In genomic region chr4:183276106-183276505, GRCh38 we compare ENCODE assay signal across 36 cellular contexts. TPM values are rescaled to one million over a fixed set of nuclear protein-coding genes. Genes with fewer than 3 reads are reported as not detected.
"Had no signal": no experiment of that assay in that cellular context is flagged by ENCODE, and none has a peak within 500 bp of the region (broad histone marks: within the 10 kb centered on the region; RNA-seq: fewer than 3 reads in every experiment).

No MANE protein-coding gene starts in this region.

- H3K27ac Mint-ChIP-seq: naive B cell; natural killer cell; nephron progenitor cell; neural progenitor cell; progenitor cell of endocrine pancreas; stimulated activated memory B cell treated with anti-CD40 and anti-IgM and Interleukin-4, amounts not matched to agents 10 μg/mL and 1 μg/mL and 100 μg/mL, for 72 hours; stimulated activated naive CD8-positive, alpha-beta T cell treated with anti-CD3 and anti-CD28 coated beads, Interleukin-15, amount 100 ng/mL, for 72 hours; type B pancreatic cell had no signal

- H3K4me1 Mint-ChIP-seq: naive B cell; natural killer cell; nephron progenitor cell; neural progenitor cell; stimulated activated memory B cell treated with anti-CD40 and anti-IgM and Interleukin-4, amounts not matched to agents 10 μg/mL and 1 μg/mL and 100 μg/mL, for 72 hours; stimulated activated naive CD8-positive, alpha-beta T cell treated with anti-CD3 and anti-CD28 coated beads, Interleukin-15, amount 100 ng/mL, for 72 hours had no signal

- H3K4me3 Mint-ChIP-seq: natural killer cell; nephron progenitor cell; neural progenitor cell; stimulated activated memory B cell treated with anti-CD40 and anti-IgM and Interleukin-4, amounts not matched to agents 10 μg/mL and 1 μg/mL and 100 μg/mL, for 72 hours; stimulated activated naive CD8-positive, alpha-beta T cell treated with anti-CD3 and anti-CD28 coated beads, Interleukin-15, amount 100 ng/mL, for 72 hours; type B pancreatic cell had no signal

- H3K27me3 Mint-ChIP-seq: naive B cell; progenitor cell of endocrine pancreas; stimulated activated naive CD8-positive, alpha-beta T cell treated with anti-CD3 and anti-CD28 coated beads, Interleukin-15, amount 100 ng/mL, for 72 hours; type B pancreatic cell had no signal

- DNase-seq: left colon; left lung; lower lobe of right lung; mammary epithelial cell; mesenchymal stem cell; naive B cell; natural killer cell; nephron progenitor cell; occipital lobe; ovary; right lobe of liver; stimulated activated CD4-positive, alpha-beta T cell treated with anti-CD3 and anti-CD28 coated beads, Interleukin-1b, Interleukin-23, amount 100 ng/mL, for 48 hours; stimulated activated CD4-positive, alpha-beta T cell treated with anti-CD3 and anti-CD28 coated beads, Interleukin-2, amount 100 ng/mL, for 48 hours; stimulated activated CD4-positive, alpha-beta T cell treated with anti-CD3 and anti-CD28 coated beads, Interleukin-4, amount 100 ng/mL, for 4 hours; stimulated activated CD8-positive, alpha-beta memory T cell treated with anti-CD3 and anti-CD28 coated beads, Interleukin-4, amount 100 ng/mL, for 48 hours; stimulated activated naive CD4-positive, alpha-beta T cell treated with Interleukin-2 at 50 U/mL for 16 hours; stimulated activated naive CD8-positive, alpha-beta T cell treated with anti-CD3 and anti-CD28 coated beads, Interleukin-15, amount 100 ng/mL, for 72 hours; substantia nigra; uterus had no signal

- H3K9me3 Mint-ChIP-seq: type B pancreatic cell had no signal

- FAIRE-seq: keratinocyte had no signal

- H3K36me3 Mint-ChIP-seq: stimulated activated memory B cell treated with anti-CD40 and anti-IgM and Interleukin-4, amounts not matched to agents 10 μg/mL and 1 μg/mL and 100 μg/mL, for 72 hours had no signal

RNA-seq across cellular contexts. Expression of gene CLDN22, which starts 44.0 kb away (rescaled TPM):
- total RNA-seq: hepatocyte, left colon, left lung, lower lobe of right lung, mammary epithelial cell, mononuclear cell, occipital lobe, progenitor cell of endocrine pancreas, pulmonary artery endothelial cell, renal cortical epithelial cell, right atrium auricular region, right lobe of liver, skeletal muscle tissue, smooth muscle cell, temporal lobe, tibial nerve, ureter had no signal
- polyA plus RNA-seq: hepatocyte, liver, mammary epithelial cell had no signal

RNA-seq across cellular contexts. Expression of gene CLDN24, which starts 46.1 kb away (rescaled TPM):
- total RNA-seq: hepatocyte, left colon, left lung, liver, lower lobe of right lung, mammary epithelial cell, mononuclear cell, occipital lobe, ovary, progenitor cell of endocrine pancreas, pulmonary artery endothelial cell, renal cortical epithelial cell, right atrium auricular region, right lobe of liver, skeletal muscle tissue, smooth muscle cell, temporal lobe, tibial nerve, ureter, uterus had no signal
- polyA plus RNA-seq: keratinocyte, liver, mammary epithelial cell, ovary, smooth muscle cell, thymus had no signal
